ENCODE assay signal across 13 cellular contexts in genomic region chr2:80530442-80531064, GRCh38.
DNase-seq lines count a peak whose midpoint lies in the region; ATAC-seq and TF ChIP-seq lines count a peak whose summit lies in the region.
"Had no signal": no experiment of that assay in that cellular context is flagged by ENCODE, and none has a peak within 500 bp of the region (broad histone marks: within the 10 kb centered on the region; RNA-seq: fewer than 3 reads in every experiment).

No MANE protein-coding gene starts in this region.

- H3K4me1 ChIP-seq in testis: no peaks in the 10 kb centered on the region

- TF ChIP-seq CTCF in GM13977 (IDR thresholded peaks at IDR 0.05; ENCODE audit: extremely low read depth, insufficient read depth, missing control alignments) (no peak), testis (IDR thresholded peaks at IDR 0.05) (no peak)

- TF ChIP-seq POLR2A in testis (IDR thresholded peaks at IDR 0.05): no peak

- in situ Hi-C loops in GM13977 (cut with MboI; ENCODE audit: low pct_unique_long_range_greater_than_20kb, low sequenced_read_pairs, unreplicated experiment): no loop called here

- DNase-seq in NOMO-1 treated with dmso at 0.1 percent for 144 hours (lab: John Stamatoyannopoulos, UW; ENCODE audit: unreplicated experiment) (peak; percentile 67), GM13977 (ENCODE audit: low spot score) (no peak), middle frontal gyrus (ENCODE audit: extremely low spot score, low spot score) (no peak), testis (no peak)
- no peak for DNase-seq in activated CD8-positive, alpha-beta memory T cell treated with anti-CD3 and anti-CD28 coated beads, Interleukin-2, amount 50 U/mL, for 4 hours
- DNase-seq: activated CD4-positive, alpha-beta T cell treated with anti-CD3 and anti-CD28 coated beads, Interleukin-2, amount 10 ng/mL, durations not matched to agents 24 days and 14 days; activated effector memory CD4-positive, alpha-beta T cell treated with anti-CD3 and anti-CD28 coated beads, Interleukin-2, amount 50 U/mL, for 16 hours; DMS79; foreskin melanocyte; NCI-H187 treated with DMSO at 0.1 percent for 48 hours had no signal

- H3K27me3 ChIP-seq in testis: no peaks in the 10 kb centered on the region

- no peaks in the 10 kb centered on the region for H3K9me3 ChIP-seq in testis

- intact Hi-C loops in testis (cut with DNase I; ENCODE audit: low total_unique reads): no loop called here

- no peak overlapping the region for H3K4me3 ChIP-seq in testis

- 61 to 64% methylated on average over 3 of the region's 3 CpGs for WGBS in testis, 2 donors

- no peaks in the 10 kb centered on the region for H3K36me3 ChIP-seq in testis (ENCODE audit: low read depth, missing control alignments)

- no peak overlapping the region for H3K27ac ChIP-seq in testis

- ATAC-seq in GM18520 (IDR thresholded peaks at IDR 0.05; ENCODE audit: unreplicated experiment) (peak; percentile 51), GM21423 (IDR thresholded peaks at IDR 0.05; ENCODE audit: unreplicated experiment) (peak; percentile 56), HG03280 (IDR thresholded peaks at IDR 0.05; ENCODE audit: unreplicated experiment) (peak; percentile 51)
